ENCODE assay signal across 26 cellular contexts in the genomic region with DNA sequence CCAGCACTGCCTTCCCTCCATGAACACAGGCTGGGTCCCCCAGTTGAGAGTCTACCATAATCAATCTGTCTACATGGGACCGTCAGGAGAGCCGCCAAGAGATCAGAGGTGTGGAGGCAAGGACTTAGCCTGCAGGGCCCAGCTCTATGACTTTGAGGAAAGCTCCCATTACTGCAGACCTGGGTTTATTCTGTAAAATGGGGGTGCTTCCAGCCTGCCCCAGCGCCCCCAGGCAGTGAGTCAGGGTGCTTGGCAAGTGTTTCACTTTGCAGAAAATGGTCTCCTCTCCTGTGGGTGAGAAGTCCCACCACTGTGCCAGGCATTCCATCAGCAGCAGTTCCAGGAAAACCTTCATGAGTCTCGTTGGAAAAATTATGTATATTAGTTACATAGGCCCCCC.
"Had no signal": no experiment of that assay in that cellular context is flagged by ENCODE, and none has a peak within 500 bp of the region (broad histone marks: within the 10 kb centered on the region; RNA-seq: fewer than 3 reads in every experiment).

No MANE protein-coding gene starts in this region.

- H3K9me3 Mint-ChIP-seq: activated CD4-positive, alpha-beta T cell treated with anti-CD3 and anti-CD28 coated beads, Interleukin-2, amount 10 ng/mL, durations not matched to agents 7 days and 5 days; activated naive CD4-positive, alpha-beta T cell treated with anti-CD3 and anti-CD28 coated beads for 36 hours; activated naive CD4-positive, alpha-beta T cell treated with anti-CD3 and anti-CD28 coated beads, Interleukin-2, amount 50 U/mL, for 24 hours; activated naive CD8-positive, alpha-beta T cell treated with anti-CD3 and anti-CD28 coated beads, Interleukin-2, amount 10 ng/mL, durations not matched to agents 7 days and 5 days; activated T-cell treated with anti-CD3 and anti-CD28 coated beads, Interleukin-2, amount 50 U/mL, for 4 hours; activated T-helper 17 cell treated with anti-CD3 and anti-CD28 coated beads, Interleukin-2, amount 50 U/mL, for 72 hours had no signal

- H3K4me1 ChIP-seq: ascending aorta, breast epithelium, colonic mucosa, esophagus squamous epithelium had no signal

- H3K4me1 Mint-ChIP-seq: activated CD4-positive, alpha-beta T cell treated with anti-CD3 and anti-CD28 coated beads, Interleukin-2, amount 10 ng/mL, durations not matched to agents 7 days and 5 days; activated naive CD4-positive, alpha-beta T cell treated with anti-CD3 and anti-CD28 coated beads, Interleukin-2, amount 50 U/mL, for 24 hours; activated naive CD8-positive, alpha-beta T cell treated with anti-CD3 and anti-CD28 coated beads, Interleukin-2, amount 10 ng/mL, durations not matched to agents 7 days and 5 days; activated T-helper 17 cell treated with anti-CD3 and anti-CD28 coated beads, Interleukin-2, amount 50 U/mL, for 72 hours; WTC11 had no signal

- H3K4me3 ChIP-seq: ascending aorta, breast epithelium, cardiac muscle cell, colonic mucosa, esophagus squamous epithelium had no signal

- H3K27me3 Mint-ChIP-seq: activated CD4-positive, alpha-beta T cell treated with anti-CD3 and anti-CD28 coated beads, Interleukin-2, amount 10 ng/mL, durations not matched to agents 7 days and 5 days had no signal

- H3K27ac Mint-ChIP-seq: activated CD4-positive, alpha-beta T cell treated with anti-CD3 and anti-CD28 coated beads, Interleukin-2, amount 10 ng/mL, durations not matched to agents 7 days and 5 days; activated CD8-positive, alpha-beta T cell treated with anti-CD3 and anti-CD28 coated beads, Interleukin-2, amount 10 ng/mL, durations not matched to agents 7 days and 5 days; activated naive CD4-positive, alpha-beta T cell treated with anti-CD3 and anti-CD28 coated beads for 36 hours; activated naive CD4-positive, alpha-beta T cell treated with anti-CD3 and anti-CD28 coated beads, Interleukin-2, amount 50 U/mL, for 24 hours; activated naive CD8-positive, alpha-beta T cell treated with anti-CD3 and anti-CD28 coated beads, Interleukin-2, amount 10 ng/mL, durations not matched to agents 7 days and 5 days; activated T-helper 17 cell treated with anti-CD3 and anti-CD28 coated beads, Interleukin-2, amount 50 U/mL, for 72 hours; brain; WTC11 had no signal

- H3K36me3 Mint-ChIP-seq: activated naive CD4-positive, alpha-beta T cell treated with anti-CD3 and anti-CD28 coated beads, Interleukin-2, amount 50 U/mL, for 24 hours; activated naive CD8-positive, alpha-beta T cell treated with anti-CD3 and anti-CD28 coated beads, Interleukin-2, amount 10 ng/mL, durations not matched to agents 7 days and 5 days; brain; WTC11 had no signal

- H3K4me3 Mint-ChIP-seq: activated CD4-positive, alpha-beta T cell treated with anti-CD3 and anti-CD28 coated beads, Interleukin-2, amount 10 ng/mL, durations not matched to agents 7 days and 5 days; activated CD8-positive, alpha-beta T cell treated with anti-CD3 and anti-CD28 coated beads, Interleukin-2, amount 10 ng/mL, durations not matched to agents 7 days and 5 days; activated naive CD4-positive, alpha-beta T cell treated with anti-CD3 and anti-CD28 coated beads for 36 hours; activated naive CD4-positive, alpha-beta T cell treated with anti-CD3 and anti-CD28 coated beads, Interleukin-2, amount 50 U/mL, for 24 hours; activated naive CD8-positive, alpha-beta T cell treated with anti-CD3 and anti-CD28 coated beads, Interleukin-2, amount 10 ng/mL, durations not matched to agents 7 days and 5 days; activated T-cell treated with anti-CD3 and anti-CD28 coated beads, Interleukin-2, amount 50 U/mL, for 4 hours; activated T-helper 17 cell treated with anti-CD3 and anti-CD28 coated beads, Interleukin-2, amount 50 U/mL, for 72 hours; brain; WTC11 had no signal

- H3K9me3 ChIP-seq: ascending aorta, colonic mucosa, esophagus squamous epithelium had no signal

- H3K27me3 ChIP-seq: ascending aorta, colonic mucosa had no signal

- ATAC-seq: activated CD8-positive, alpha-beta T cell treated with anti-CD3 and anti-CD28 coated beads, Interleukin-2, amount 10 ng/mL, durations not matched to agents 7 days and 5 days; activated T-cell treated with anti-CD3 and anti-CD28 coated beads, Interleukin-2, amount 50 U/mL, for 4 hours; activated T-helper 17 cell treated with anti-CD3 and anti-CD28 coated beads, Interleukin-2, amount 50 U/mL, for 72 hours; WTC11 had no signal

- H3K36me3 ChIP-seq: ascending aorta, breast epithelium, cardiac muscle cell, colonic mucosa, esophagus squamous epithelium had no signal

- H3K27ac ChIP-seq: ascending aorta, breast epithelium, cardiac muscle cell, colonic mucosa, esophagus squamous epithelium, VCaP had no signal

- DNase-seq: activated CD4-positive, alpha-beta T cell treated with anti-CD3 and anti-CD28 coated beads for 1 hour; activated CD4-positive, alpha-beta T cell treated with anti-CD3 and anti-CD28 coated beads for 4 hours; activated CD4-positive, alpha-beta T cell treated with anti-CD3 and anti-CD28 coated beads, Interleukin-2, amount 10 ng/mL, durations not matched to agents 7 days and 5 days; activated CD4-positive, alpha-beta T cell treated with anti-CD3 and anti-CD28 coated beads, Interleukin-2, amount 50 U/mL, for 4 hours; activated CD8-positive, alpha-beta T cell treated with anti-CD3 and anti-CD28 coated beads, Interleukin-2, amount 10 ng/mL, durations not matched to agents 7 days and 5 days; activated effector memory CD4-positive, alpha-beta T cell treated with Interleukin-2 at 50 U/mL for 16 hours; activated gamma-delta T cell treated with Interleukin-2 at 50 U/mL for 16 hours; activated naive CD4-positive, alpha-beta T cell treated with anti-CD3 and anti-CD28 coated beads for 36 hours; activated naive CD8-positive, alpha-beta T cell treated with anti-CD3 and anti-CD28 coated beads, Interleukin-2, amount 10 ng/mL, durations not matched to agents 7 days and 5 days; activated T-cell treated with anti-CD3 and anti-CD28 coated beads, Interleukin-2, amount 50 U/mL, for 4 hours; central memory CD4-positive, alpha-beta T cell; cerebellar nuclear complex; colonic mucosa; effector memory CD4-positive, alpha-beta T cell; erythroblast; esophagus squamous epithelium; foreskin melanocyte; T-helper 2 cell had no signal
